28 cellular contexts compared by ENCODE assay signal in genomic region chr18:52408800-52409302, GRCh38.
"Had no signal": no experiment of that assay in that cellular context is flagged by ENCODE, and none has a peak within 500 bp of the region (broad histone marks: within the 10 kb centered on the region; RNA-seq: fewer than 3 reads in every experiment).

No MANE protein-coding gene starts in this region.

- H3K4me1 ChIP-seq: prostate gland, suprapubic skin, upper lobe of right lung had no signal

- FAIRE-seq: bronchial epithelial cell had no signal

- H3K36me3 ChIP-seq: neutrophil, ovary, prostate gland, suprapubic skin, tibial artery, upper lobe of right lung had no signal

- H3K4me3 ChIP-seq: hepatocyte, ovary, prostate gland, smooth muscle cell, suprapubic skin, tibial artery, upper lobe of right lung had no signal

- H3K27ac ChIP-seq: hepatocyte, neutrophil, ovary, prostate gland, suprapubic skin, upper lobe of right lung had no signal

- H3K9me3 ChIP-seq: neutrophil, ovary, prostate gland, suprapubic skin, tibial artery, upper lobe of right lung had no signal

- DNase-seq: activated B cell treated with CpG ODN at 0.5 μM for 24 hours; activated CD8-positive, alpha-beta T cell treated with anti-CD3 and anti-CD28 coated beads, Interleukin-2, amount 10 ng/mL, durations not matched to agents 7 days and 5 days; activated naive CD4-positive, alpha-beta T cell; activated T-cell treated with anti-CD3 and anti-CD28 coated beads for 4 hours; activated T-cell treated with anti-CD3 and anti-CD28 coated beads, Interleukin-2, amount 50 U/mL, for 72 hours; endodermal cell; glutamatergic neuron; islet precursor cell; left cardiac atrium; mammary epithelial cell; naive B cell; nephron progenitor cell; ovary; stimulated activated CD4-positive, alpha-beta T cell treated with anti-CD3 and anti-CD28 coated beads, Interleukin-1b, Interleukin-23, amount 100 ng/mL, for 48 hours; stimulated activated CD4-positive, alpha-beta T cell treated with anti-CD3 and anti-CD28 coated beads, Interleukin-4, amount 100 ng/mL, for 4 hours; stimulated activated CD8-positive, alpha-beta memory T cell treated with anti-CD3 and anti-CD28 coated beads, Interleukin-4, amount 100 ng/mL, for 48 hours; stimulated activated naive CD8-positive, alpha-beta T cell treated with anti-CD3 and anti-CD28 coated beads, Interleukin-15, amount 100 ng/mL, for 72 hours; tibial artery; upper lobe of right lung had no signal

- ATAC-seq: activated CD8-positive, alpha-beta T cell treated with anti-CD3 and anti-CD28 coated beads, Interleukin-2, amount 10 ng/mL, durations not matched to agents 7 days and 5 days; activated naive CD4-positive, alpha-beta T cell treated with anti-CD3 and anti-CD28 coated beads, Interleukin-2, amount 50 U/mL, for 72 hours; activated T-cell treated with anti-CD3 and anti-CD28 coated beads, Interleukin-2, amount 50 U/mL, for 72 hours; esophagus mucosa; left cardiac atrium; stimulated activated memory B cell treated with anti-CD40 and anti-IgM and Interleukin-4, amounts not matched to agents 10 μg/mL and 1 μg/mL and 100 μg/mL, for 72 hours; stimulated activated naive CD8-positive, alpha-beta T cell treated with anti-CD3 and anti-CD28 coated beads, Interleukin-15, amount 100 ng/mL, for 72 hours; upper lobe of right lung had no signal

- H3K27me3 ChIP-seq: hepatocyte, neutrophil, ovary, suprapubic skin, tibial artery, upper lobe of right lung had no signal
